ENCODE assay signal across 8 cellular contexts in genomic region chr2:9205963-9206948, GRCh38. TPM values are rescaled to one million over a fixed set of nuclear protein-coding genes. Genes with fewer than 3 reads are reported as not detected.
DNase-seq lines count a peak whose midpoint lies in the region; ATAC-seq and TF ChIP-seq lines count a peak whose summit lies in the region.

ASAP2 (plus strand) TSS chr2:9206812; CDS start chr2:9207105, 293 bp downstream.

- H3K9me2 ChIP-seq in hepatocyte (replicated peaks; ENCODE audit: insufficient read depth) = no peaks in the 10 kb centered on the region

- TF ChIP-seq CTCF in CD8-positive, alpha-beta T cell (IDR thresholded peaks at IDR 0.05) = no peak
- TF ChIP-seq CTCF in RWPE1 (conservative IDR thresholded peaks at IDR 0.05; ENCODE audit: low read depth) (peak; percentile 93), hepatocyte (IDR thresholded peaks at IDR 0.05; ENCODE audit: poor library complexity) (peak; percentile 79), prostate gland (IDR thresholded peaks at IDR 0.05) (peak; percentile 65 to 87 (median 74))

- no peak within 1 kb of the TSS for H3K27ac ChIP-seq in CD8-positive, alpha-beta T cell (ENCODE audit: low read depth, low read length)
- peak within 1 kb of the TSS; percentile 89 for H3K27ac ChIP-seq in RWPE1
- peak within 1 kb of the TSS; percentile 88 for H3K27ac ChIP-seq in hepatocyte
- peak within 1 kb of the TSS; percentile 78 to 79 for H3K27ac ChIP-seq in prostate gland

- H3K4me2 ChIP-seq in hepatocyte = peak within 1 kb of the TSS; percentile 90

- peaks cover 10% of the 10 kb centered on the region for H3K27me3 ChIP-seq in CD8-positive, alpha-beta T cell (ENCODE audit: insufficient read depth, low read length)
- no peaks in the 10 kb centered on the region for H3K27me3 ChIP-seq in hepatocyte
- H3K27me3 ChIP-seq in prostate gland (replicated peaks; ENCODE audit: insufficient read depth) = no peaks in the 10 kb centered on the region

- peaks cover 52% of the 10 kb centered on the region for H3K27me3 Mint-ChIP-seq in CD8-positive, alpha-beta T cell (ENCODE audit: low read depth)

- 5% methylated on average over 48 of the region's 128 CpGs for WGBS in hepatocyte (ENCODE audit: low lambda C conversion rate, missing lambda C conversion rate)
- 4% methylated on average over 55 of the region's 128 CpGs for WGBS in prostate gland

- peaks cover 43% of the 10 kb centered on the region for H3K79me2 ChIP-seq in hepatocyte

- no peak within 1 kb of the TSS for H3K27ac Mint-ChIP-seq in CD8-positive, alpha-beta T cell

- H3K36me3 Mint-ChIP-seq in CD8-positive, alpha-beta T cell = no peaks in the 10 kb centered on the region

- peaks cover 15% of the 10 kb centered on the region for H4K20me1 ChIP-seq in hepatocyte (ENCODE audit: insufficient read depth, poor library complexity, severe bottlenecking)

- peak within 1 kb of the TSS; percentile 87 for H2AFZ ChIP-seq in hepatocyte

- H3K36me3 ChIP-seq in CD8-positive, alpha-beta T cell (ENCODE audit: insufficient read depth, low read length) = no peaks in the 10 kb centered on the region
- H3K36me3 ChIP-seq in hepatocyte (replicated peaks; ENCODE audit: insufficient read depth, low read depth) (no peaks in the 10 kb centered on the region), prostate gland (no peaks in the 10 kb centered on the region)

- POLR2A ChIA-PET in CD8-positive, alpha-beta T cell (lab: Charles Lee) = no interaction called here
- POLR2A ChIA-PET in RWPE1 (lab: Yijun Ruan, JAX; ENCODE audit: low non-redundant PET) = no interaction called here

- H3K4me1 Mint-ChIP-seq in CD8-positive, alpha-beta T cell (ENCODE audit: low read depth) = peaks cover 6% of the 10 kb centered on the region

- H3K4me3 Mint-ChIP-seq in CD8-positive, alpha-beta T cell = peak within 1 kb of the TSS; percentile 51

- peak within 1 kb of the TSS; percentile 41 for H3K4me3 ChIP-seq in CD8-positive, alpha-beta T cell (ENCODE audit: low read depth, low read length)
- H3K4me3 ChIP-seq in hepatocyte = peak within 1 kb of the TSS; percentile 87
- H3K4me3 ChIP-seq in prostate gland = peak within 1 kb of the TSS; percentile 64 to 67

- peak; percentile 10 for TF ChIP-seq POLR2A in prostate gland (IDR thresholded peaks at IDR 0.05)

- peak in 2 of 7 experiments; percentile 16 to 52 for DNase-seq in CD8-positive, alpha-beta T cell
- DNase-seq in HuH-7 (ENCODE audit: low spot score) (peak; percentile 69), RWPE1 (ENCODE audit: low spot score) (peak; percentile 90), astrocyte of the hippocampus (ENCODE audit: low read depth, low spot score) (peak; percentile 93), hepatocyte (ENCODE audit: low spot score) (peak; percentile 91), prostate gland (ENCODE audit: low spot score) (peak; percentile 45), NCI-H2107 (lab: John Stamatoyannopoulos, UW) (no peak)

- no peak for ATAC-seq in CD8-positive, alpha-beta T cell
- ATAC-seq in GM19438 (IDR thresholded peaks at IDR 0.05; ENCODE audit: low read depth, unreplicated experiment) = peak; percentile 65

- no peaks in the 10 kb centered on the region for H3K9me3 Mint-ChIP-seq in CD8-positive, alpha-beta T cell

- H3K4me1 ChIP-seq in CD8-positive, alpha-beta T cell (ENCODE audit: insufficient read depth, low read length) = no peaks in the 10 kb centered on the region
- H3K4me1 ChIP-seq in hepatocyte (ENCODE audit: insufficient read depth) = peaks cover 12% of the 10 kb centered on the region
- no peaks in the 10 kb centered on the region for H3K4me1 ChIP-seq in prostate gland (replicated peaks)

- CTCF ChIA-PET in CD8-positive, alpha-beta T cell (lab: Charles Lee) = interaction anchor here (1.4 kb wide), 1 partner anchor 165 kb away, joined by 3 read pairs; no protein-coding TSS in a partner anchor
- CTCF ChIA-PET in RWPE1 (lab: Yijun Ruan, JAX) = interaction anchor here (0.6 to 1.8 kb wide), 5 partner anchors 58 to 127 kb away, joined by 3 to 8 read pairs (median 4); no protein-coding TSS in a partner anchor

- H3K9me3 ChIP-seq in CD8-positive, alpha-beta T cell (ENCODE audit: low read length) = no peaks in the 10 kb centered on the region
- H3K9me3 ChIP-seq in hepatocyte (ENCODE audit: low read depth) = no peaks in the 10 kb centered on the region
- H3K9me3 ChIP-seq in prostate gland = no peaks in the 10 kb centered on the region

- intact Hi-C loops in CD8-positive, alpha-beta T cell (cut with DNase I, micrococcal nuclease) = no loop called here
- intact Hi-C loops in prostate gland (cut with DNase I) = loop anchor here (2.0 to 10.0 kb wide), 4 partner anchors 61 to 217 kb away; partner anchors contain the start of genes CPSF3 and ITGB1BP1

RNA-seq across cellular contexts. Expression of gene ASAP2, which starts in this region (rescaled TPM):
- total RNA-seq in CD8-positive, alpha-beta T cell = not detected
- total RNA-seq in hepatocyte (17.1 and 21.3 TPM in 2 replicates), prostate gland (10 to 100 TPM in 1 of 2 donors, 1 to 10 TPM in 1; 9.2 to 17.8 TPM)
- 13.7 and 15.4 TPM in 2 replicates for polyA plus RNA-seq in hepatocyte

Comparison
In these comparisons a context has a peak if more than half of its experiments do, and no peak if none do; other contexts are left out.
1. RNA of gene ASAP2 (total RNA-seq): 17.1 to 21.3 TPM in hepatocyte and 9.2 to 17.8 TPM in prostate gland; not detected in CD8-positive, alpha-beta T cell; every median in the first group is over 4 times any median in the second.
2. Peak in every context shown above with its lines, with median percentiles within 50 percentile points of each other: H3K4me3 ChIP-seq.